Comparison of ENCODE assay signal across 1 cellular context in the genomic region with DNA sequence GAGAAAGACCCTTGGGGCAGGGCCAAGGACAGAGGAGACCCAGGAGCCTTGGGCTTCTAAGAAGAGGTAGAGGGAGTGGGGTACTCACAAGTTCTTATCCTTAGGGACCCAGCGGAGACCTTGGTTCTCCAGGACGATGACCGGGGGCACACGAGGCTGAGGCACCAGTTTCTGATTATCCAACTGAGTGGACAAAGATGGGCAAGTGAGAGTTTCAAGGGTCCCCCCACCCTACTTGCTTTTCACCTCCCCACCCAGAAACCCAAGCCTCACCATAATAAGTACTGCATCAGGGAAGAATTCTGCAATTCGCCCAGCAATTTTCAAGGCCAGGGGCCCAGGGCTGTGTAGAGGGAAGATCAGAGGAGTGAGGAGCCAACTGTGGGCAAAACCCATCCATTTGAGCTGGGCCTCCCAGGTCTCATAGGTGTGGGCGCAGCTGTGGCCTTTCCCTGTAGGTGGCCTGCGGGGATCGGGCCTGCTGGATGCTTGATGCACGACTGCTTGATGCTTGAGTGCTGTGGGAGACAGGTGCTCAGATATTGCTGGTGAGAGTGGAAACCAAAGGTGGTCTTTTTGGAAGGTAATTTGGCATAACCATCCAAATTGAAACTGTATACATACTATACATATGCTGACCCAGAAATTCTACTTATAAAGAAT.
A peak's percentile ranks its signal among the peaks of the same experiment; 100 is the strongest.
TF ChIP-seq lines count a peak whose summit lies in the region.

No MANE protein-coding gene starts in this region.

TF ChIP-seq in HepG2, 621 proteins besides CTCF, POLR2A, EP300 and RAD21 (continued from another document and continues in another):
- TF ChIP-seq, protein P1, sequence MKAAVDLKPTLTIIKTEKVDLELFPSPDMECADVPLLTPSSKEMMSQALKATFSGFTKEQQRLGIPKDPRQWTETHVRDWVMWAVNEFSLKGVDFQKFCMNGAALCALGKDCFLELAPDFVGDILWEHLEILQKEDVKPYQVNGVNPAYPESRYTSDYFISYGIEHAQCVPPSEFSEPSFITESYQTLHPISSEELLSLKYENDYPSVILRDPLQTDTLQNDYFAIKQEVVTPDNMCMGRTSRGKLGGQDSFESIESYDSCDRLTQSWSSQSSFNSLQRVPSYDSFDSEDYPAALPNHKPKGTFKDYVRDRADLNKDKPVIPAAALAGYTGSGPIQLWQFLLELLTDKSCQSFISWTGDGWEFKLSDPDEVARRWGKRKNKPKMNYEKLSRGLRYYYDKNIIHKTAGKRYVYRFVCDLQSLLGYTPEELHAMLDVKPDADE (CRISPR knock-in tag; IDR thresholded peaks at IDR 0.05), result no peak
- no peak for TF ChIP-seq GATAD2A (CRISPR knock-in tag; IDR thresholded peaks at IDR 0.05)
- 0 out of 2 replicates have a peak, but pooled peaks have one; percentile 10 for TF ChIP-seq ZNF33B (CRISPR knock-in tag; IDR thresholded peaks at IDR 0.05)
- TF ChIP-seq NFKB2 (CRISPR knock-in tag; IDR thresholded peaks at IDR 0.05; ENCODE audit: borderline replicate concordance), result peak; percentile 38; the same call in 1 of the 2 replicates
- peak; percentile 20; the same call in 1 of the 2 replicates for TF ChIP-seq MYC (CRISPR knock-in tag; IDR thresholded peaks at IDR 0.05; ENCODE audit: borderline replicate concordance)
- TF ChIP-seq, protein P2, sequence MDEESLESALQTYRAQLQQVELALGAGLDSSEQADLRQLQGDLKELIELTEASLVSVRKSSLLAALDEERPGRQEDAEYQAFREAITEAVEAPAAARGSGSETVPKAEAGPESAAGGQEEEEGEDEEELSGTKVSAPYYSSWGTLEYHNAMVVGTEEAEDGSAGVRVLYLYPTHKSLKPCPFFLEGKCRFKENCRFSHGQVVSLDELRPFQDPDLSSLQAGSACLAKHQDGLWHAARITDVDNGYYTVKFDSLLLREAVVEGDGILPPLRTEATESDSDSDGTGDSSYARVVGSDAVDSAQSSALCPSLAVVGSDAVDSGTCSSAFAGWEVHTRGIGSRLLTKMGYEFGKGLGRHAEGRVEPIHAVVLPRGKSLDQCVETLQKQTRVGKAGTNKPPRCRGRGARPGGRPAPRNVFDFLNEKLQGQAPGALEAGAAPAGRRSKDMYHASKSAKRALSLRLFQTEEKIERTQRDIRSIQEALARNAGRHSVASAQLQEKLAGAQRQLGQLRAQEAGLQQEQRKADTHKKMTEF (CRISPR knock-in tag; IDR thresholded peaks at IDR 0.05), result no peak
- TF ChIP-seq, protein P3, sequence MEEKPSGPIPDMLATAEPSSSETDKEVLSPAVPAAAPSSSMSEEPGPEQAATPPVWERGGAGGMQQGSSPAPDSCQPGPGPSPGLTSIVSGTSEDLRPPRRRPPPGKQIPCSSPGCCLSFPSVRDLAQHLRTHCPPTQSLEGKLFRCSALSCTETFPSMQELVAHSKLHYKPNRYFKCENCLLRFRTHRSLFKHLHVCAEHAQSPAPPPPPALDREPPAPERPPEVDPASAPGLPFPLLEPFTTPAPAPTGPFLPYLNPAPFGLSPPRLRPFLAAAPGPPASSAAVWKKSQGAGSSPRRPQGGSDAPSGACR (CRISPR knock-in tag; IDR thresholded peaks at IDR 0.05), result no peak
- no peak for TF ChIP-seq PAF1 (CRISPR knock-in tag; IDR thresholded peaks at IDR 0.05)
- TF ChIP-seq ZNF605 (CRISPR knock-in tag; IDR thresholded peaks at IDR 0.05), result no peak
- TF ChIP-seq RORA (CRISPR knock-in tag; IDR thresholded peaks at IDR 0.05), result no peak
- TF ChIP-seq, protein P4, sequence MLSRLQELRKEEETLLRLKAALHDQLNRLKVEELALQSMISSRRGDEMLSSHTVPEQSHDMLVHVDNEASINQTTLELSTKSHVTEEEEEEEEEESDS (CRISPR knock-in tag; IDR thresholded peaks at IDR 0.05; ENCODE audit: borderline replicate concordance), result no peak
- TF ChIP-seq XRCC5 (optimal IDR thresholded peaks at IDR 0.05; ENCODE audit: low read length), result peak; percentile 72
- TF ChIP-seq RXRA (CRISPR knock-in tag; IDR thresholded peaks at IDR 0.05), result 0 out of 2 replicates have a peak, but pooled peaks have one; percentile 40
- TF ChIP-seq, protein P5, sequence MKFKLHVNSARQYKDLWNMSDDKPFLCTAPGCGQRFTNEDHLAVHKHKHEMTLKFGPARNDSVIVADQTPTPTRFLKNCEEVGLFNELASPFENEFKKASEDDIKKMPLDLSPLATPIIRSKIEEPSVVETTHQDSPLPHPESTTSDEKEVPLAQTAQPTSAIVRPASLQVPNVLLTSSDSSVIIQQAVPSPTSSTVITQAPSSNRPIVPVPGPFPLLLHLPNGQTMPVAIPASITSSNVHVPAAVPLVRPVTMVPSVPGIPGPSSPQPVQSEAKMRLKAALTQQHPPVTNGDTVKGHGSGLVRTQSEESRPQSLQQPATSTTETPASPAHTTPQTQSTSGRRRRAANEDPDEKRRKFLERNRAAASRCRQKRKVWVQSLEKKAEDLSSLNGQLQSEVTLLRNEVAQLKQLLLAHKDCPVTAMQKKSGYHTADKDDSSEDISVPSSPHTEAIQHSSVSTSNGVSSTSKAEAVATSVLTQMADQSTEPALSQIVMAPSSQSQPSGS (CRISPR knock-in tag; IDR thresholded peaks at IDR 0.05), result 0 out of 2 replicates have a peak, but pooled peaks have one; percentile 33
- TF ChIP-seq ZZZ3 (CRISPR knock-in tag; IDR thresholded peaks at IDR 0.05; ENCODE audit: borderline replicate concordance), result no peak
- TF ChIP-seq, protein P6, sequence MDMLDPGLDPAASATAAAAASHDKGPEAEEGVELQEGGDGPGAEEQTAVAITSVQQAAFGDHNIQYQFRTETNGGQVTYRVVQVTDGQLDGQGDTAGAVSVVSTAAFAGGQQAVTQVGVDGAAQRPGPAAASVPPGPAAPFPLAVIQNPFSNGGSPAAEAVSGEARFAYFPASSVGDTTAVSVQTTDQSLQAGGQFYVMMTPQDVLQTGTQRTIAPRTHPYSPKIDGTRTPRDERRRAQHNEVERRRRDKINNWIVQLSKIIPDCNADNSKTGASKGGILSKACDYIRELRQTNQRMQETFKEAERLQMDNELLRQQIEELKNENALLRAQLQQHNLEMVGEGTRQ (IDR thresholded peaks at IDR 0.05; ENCODE audit: low read depth, low read length), result no peak
- TF ChIP-seq, protein P6 (CRISPR knock-in tag; IDR thresholded peaks at IDR 0.05; ENCODE audit: borderline replicate concordance), result no peak
- TF ChIP-seq ZC3H4 (CRISPR knock-in tag; IDR thresholded peaks at IDR 0.05; ENCODE audit: borderline replicate concordance), result peak; percentile 37; the same call in 1 of the 2 replicates
- no peak for TF ChIP-seq ZNF138 (CRISPR knock-in tag; IDR thresholded peaks at IDR 0.05; ENCODE audit: low read depth)
- TF ChIP-seq ZNF564 (CRISPR knock-in tag; IDR thresholded peaks at IDR 0.05), result no peak
- no peak for TF ChIP-seq ZNF563 (CRISPR knock-in tag; IDR thresholded peaks at IDR 0.05)
- no peak for TF ChIP-seq ATF7 (IDR thresholded peaks at IDR 0.05)
- TF ChIP-seq ATF7 (CRISPR knock-in tag; IDR thresholded peaks at IDR 0.05), result no peak
- TF ChIP-seq POLR2AphosphoS5 (IDR thresholded peaks at IDR 0.05; ENCODE audit: low read depth, low read length), result peak; percentile 22
- TF ChIP-seq SMC3 (IDR thresholded peaks at IDR 0.05; ENCODE audit: low read length), result peak; percentile 21
- TF ChIP-seq PTBP1 (IDR thresholded peaks at IDR 0.05; ENCODE audit: low read depth, low read length, poor library complexity, severe bottlenecking), result no peak
- peak; percentile 42 for TF ChIP-seq AGO2 (optimal IDR thresholded peaks at IDR 0.05; ENCODE audit: low read depth, low read length)
- no peak for TF ChIP-seq ZNF10 (CRISPR knock-in tag; IDR thresholded peaks at IDR 0.05; ENCODE audit: borderline replicate concordance, low read depth)
- TF ChIP-seq RXRB (CRISPR knock-in tag; IDR thresholded peaks at IDR 0.05; ENCODE audit: borderline replicate concordance), result peak; percentile 33; the same call in 1 of the 2 replicates
- TF ChIP-seq RBAK (CRISPR knock-in tag; IDR thresholded peaks at IDR 0.05), result no peak
- peak; percentile 42; the same call in 1 of the 2 replicates for TF ChIP-seq SPEN (CRISPR knock-in tag; IDR thresholded peaks at IDR 0.05; ENCODE audit: low read depth)
- peak; percentile 75 for TF ChIP-seq ZNF768 (CRISPR knock-in tag; IDR thresholded peaks at IDR 0.05)
- TF ChIP-seq, protein P7, sequence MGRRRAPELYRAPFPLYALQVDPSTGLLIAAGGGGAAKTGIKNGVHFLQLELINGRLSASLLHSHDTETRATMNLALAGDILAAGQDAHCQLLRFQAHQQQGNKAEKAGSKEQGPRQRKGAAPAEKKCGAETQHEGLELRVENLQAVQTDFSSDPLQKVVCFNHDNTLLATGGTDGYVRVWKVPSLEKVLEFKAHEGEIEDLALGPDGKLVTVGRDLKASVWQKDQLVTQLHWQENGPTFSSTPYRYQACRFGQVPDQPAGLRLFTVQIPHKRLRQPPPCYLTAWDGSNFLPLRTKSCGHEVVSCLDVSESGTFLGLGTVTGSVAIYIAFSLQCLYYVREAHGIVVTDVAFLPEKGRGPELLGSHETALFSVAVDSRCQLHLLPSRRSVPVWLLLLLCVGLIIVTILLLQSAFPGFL (CRISPR knock-in tag; IDR thresholded peaks at IDR 0.05), result no peak
- no peak for TF ChIP-seq PAX8 (CRISPR knock-in tag; IDR thresholded peaks at IDR 0.05; ENCODE audit: borderline replicate concordance)
- TF ChIP-seq ZNF556 (CRISPR knock-in tag; IDR thresholded peaks at IDR 0.05; ENCODE audit: borderline replicate concordance), result 0 out of 2 replicates have a peak, but pooled peaks have one; percentile 25
- TF ChIP-seq, protein P8, sequence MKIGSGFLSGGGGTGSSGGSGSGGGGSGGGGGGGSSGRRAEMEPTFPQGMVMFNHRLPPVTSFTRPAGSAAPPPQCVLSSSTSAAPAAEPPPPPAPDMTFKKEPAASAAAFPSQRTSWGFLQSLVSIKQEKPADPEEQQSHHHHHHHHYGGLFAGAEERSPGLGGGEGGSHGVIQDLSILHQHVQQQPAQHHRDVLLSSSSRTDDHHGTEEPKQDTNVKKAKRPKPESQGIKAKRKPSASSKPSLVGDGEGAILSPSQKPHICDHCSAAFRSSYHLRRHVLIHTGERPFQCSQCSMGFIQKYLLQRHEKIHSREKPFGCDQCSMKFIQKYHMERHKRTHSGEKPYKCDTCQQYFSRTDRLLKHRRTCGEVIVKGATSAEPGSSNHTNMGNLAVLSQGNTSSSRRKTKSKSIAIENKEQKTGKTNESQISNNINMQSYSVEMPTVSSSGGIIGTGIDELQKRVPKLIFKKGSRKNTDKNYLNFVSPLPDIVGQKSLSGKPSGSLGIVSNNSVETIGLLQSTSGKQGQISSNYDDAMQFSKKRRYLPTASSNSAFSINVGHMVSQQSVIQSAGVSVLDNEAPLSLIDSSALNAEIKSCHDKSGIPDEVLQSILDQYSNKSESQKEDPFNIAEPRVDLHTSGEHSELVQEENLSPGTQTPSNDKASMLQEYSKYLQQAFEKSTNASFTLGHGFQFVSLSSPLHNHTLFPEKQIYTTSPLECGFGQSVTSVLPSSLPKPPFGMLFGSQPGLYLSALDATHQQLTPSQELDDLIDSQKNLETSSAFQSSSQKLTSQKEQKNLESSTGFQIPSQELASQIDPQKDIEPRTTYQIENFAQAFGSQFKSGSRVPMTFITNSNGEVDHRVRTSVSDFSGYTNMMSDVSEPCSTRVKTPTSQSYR (CRISPR knock-in tag; IDR thresholded peaks at IDR 0.05; ENCODE audit: borderline replicate concordance), result 0 out of 2 replicates have a peak, but pooled peaks have one; percentile 38
- TF ChIP-seq RNF2 (conservative IDR thresholded peaks at IDR 0.05; ENCODE audit: low read depth), result no peak
- peak; percentile 74; the same call in 1 of the 2 replicates for TF ChIP-seq ZNF547 (CRISPR knock-in tag; IDR thresholded peaks at IDR 0.05)
- TF ChIP-seq EZH2 (conservative IDR thresholded peaks at IDR 0.05; ENCODE audit: low read depth, low read length), result no peak
- TF ChIP-seq, protein P9, sequence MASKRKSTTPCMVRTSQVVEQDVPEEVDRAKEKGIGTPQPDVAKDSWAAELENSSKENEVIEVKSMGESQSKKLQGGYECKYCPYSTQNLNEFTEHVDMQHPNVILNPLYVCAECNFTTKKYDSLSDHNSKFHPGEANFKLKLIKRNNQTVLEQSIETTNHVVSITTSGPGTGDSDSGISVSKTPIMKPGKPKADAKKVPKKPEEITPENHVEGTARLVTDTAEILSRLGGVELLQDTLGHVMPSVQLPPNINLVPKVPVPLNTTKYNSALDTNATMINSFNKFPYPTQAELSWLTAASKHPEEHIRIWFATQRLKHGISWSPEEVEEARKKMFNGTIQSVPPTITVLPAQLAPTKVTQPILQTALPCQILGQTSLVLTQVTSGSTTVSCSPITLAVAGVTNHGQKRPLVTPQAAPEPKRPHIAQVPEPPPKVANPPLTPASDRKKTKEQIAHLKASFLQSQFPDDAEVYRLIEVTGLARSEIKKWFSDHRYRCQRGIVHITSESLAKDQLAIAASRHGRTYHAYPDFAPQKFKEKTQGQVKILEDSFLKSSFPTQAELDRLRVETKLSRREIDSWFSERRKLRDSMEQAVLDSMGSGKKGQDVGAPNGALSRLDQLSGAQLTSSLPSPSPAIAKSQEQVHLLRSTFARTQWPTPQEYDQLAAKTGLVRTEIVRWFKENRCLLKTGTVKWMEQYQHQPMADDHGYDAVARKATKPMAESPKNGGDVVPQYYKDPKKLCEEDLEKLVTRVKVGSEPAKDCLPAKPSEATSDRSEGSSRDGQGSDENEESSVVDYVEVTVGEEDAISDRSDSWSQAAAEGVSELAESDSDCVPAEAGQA (IDR thresholded peaks at IDR 0.05; ENCODE audit: low read depth), result no peak
- TF ChIP-seq, protein P9 (CRISPR knock-in tag; IDR thresholded peaks at IDR 0.05; ENCODE audit: borderline replicate concordance), result no peak
- TF ChIP-seq KLF9 (CRISPR knock-in tag; IDR thresholded peaks at IDR 0.05; ENCODE audit: low read depth), result 0 out of 2 replicates have a peak, but pooled peaks have one; percentile 44
